In the genomic region with DNA sequence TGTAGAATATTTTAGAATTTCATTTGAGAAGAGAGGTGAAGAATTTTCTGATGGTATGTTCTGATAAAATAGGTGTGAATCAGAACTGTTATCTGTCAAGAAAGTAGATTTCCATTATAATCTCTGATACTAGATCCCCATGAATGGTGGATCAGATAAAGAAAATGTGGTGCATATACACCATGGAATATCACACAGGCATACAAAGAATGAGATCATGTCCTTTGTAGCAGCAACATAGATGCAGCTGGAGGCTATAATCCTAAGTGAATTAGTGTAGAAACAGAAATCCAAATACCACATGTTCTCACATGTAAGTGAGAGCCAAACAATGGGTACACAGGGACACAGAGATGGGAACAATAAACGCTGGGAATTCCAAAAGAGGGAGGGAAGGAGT, we compare ENCODE assay signal across 30 cellular contexts.
"Had no signal": no experiment of that assay in that cellular context is flagged by ENCODE, and none has a peak within 500 bp of the region (broad histone marks: within the 10 kb centered on the region; RNA-seq: fewer than 3 reads in every experiment).

No MANE protein-coding gene starts in this region.

- H3K9ac ChIP-seq: parathyroid adenoma had no signal

- H3K36me3 ChIP-seq: left lung, lower lobe of right lung, right atrium auricular region, right lobe of liver, stomach, thyroid gland, transverse colon, upper lobe of left lung, vagina had no signal

- H3K36me3 Mint-ChIP-seq: immature natural killer cell; naive thymus-derived CD4-positive, alpha-beta T cell; natural killer cell treated with Interleukin-12 subunit alpha and Interleukin-12 subunit beta and Interleukin-15 and Interleukin-18, amount 100 ng/mL, for 72 hours; stimulated activated naive B cell treated with anti-CD40 and anti-IgM and Interleukin-4, amounts not matched to agents 10 μg/mL and 1 μg/mL and 100 μg/mL, for 72 hours had no signal

- H3K9me3 ChIP-seq: left lung, lower lobe of right lung, mucosa of descending colon, right atrium auricular region, right lobe of liver, stomach, testis, thyroid gland, transverse colon, upper lobe of left lung, vagina had no signal

- H2AFZ ChIP-seq: parathyroid adenoma had no signal

- H3K27ac Mint-ChIP-seq: immature natural killer cell; naive thymus-derived CD4-positive, alpha-beta T cell; natural killer cell treated with Interleukin-12 subunit alpha and Interleukin-12 subunit beta and Interleukin-15 and Interleukin-18, amount 100 ng/mL, for 72 hours; progenitor cell of endocrine pancreas; stimulated activated naive B cell treated with anti-CD40 and anti-IgM and Interleukin-4, amounts not matched to agents 10 μg/mL and 1 μg/mL and 100 μg/mL, for 72 hours had no signal

- H3K27ac ChIP-seq: left lung, lower lobe of right lung, parathyroid adenoma, right atrium auricular region, right lobe of liver, skin epidermis, stomach, testis, thyroid gland, transverse colon, upper lobe of left lung, vagina had no signal

- H3K27me3 Mint-ChIP-seq: progenitor cell of endocrine pancreas; stimulated activated naive B cell treated with anti-CD40 and anti-IgM and Interleukin-4, amounts not matched to agents 10 μg/mL and 1 μg/mL and 100 μg/mL, for 72 hours had no signal

- H3K79me2 ChIP-seq: parathyroid adenoma had no signal

- DNase-seq: hypothalamus; immature natural killer cell; kidney; left colon; left lung; lower lobe of right lung; mammary epithelial cell; mesenchymal stem cell; midbrain; mucosa of descending colon; naive thymus-derived CD4-positive, alpha-beta T cell; nucleus accumbens; right lobe of liver; stimulated activated CD4-positive, alpha-beta T cell treated with anti-CD3 and anti-CD28 coated beads, Interleukin-12 subunit alpha, Interleukin-12 subunit beta, amount 100 ng/mL, for 4 hours; stimulated activated CD4-positive, alpha-beta T cell treated with anti-CD3 and anti-CD28 coated beads, Interleukin-15, amount 100 ng/mL, for 24 hours; stimulated activated CD4-positive, alpha-beta T cell treated with anti-CD3 and anti-CD28 coated beads, Interleukin-2, amount 100 ng/mL, for 24 hours; stimulated activated CD4-positive, alpha-beta T cell treated with anti-CD3 and anti-CD28 coated beads, Interleukin-4, amount 100 ng/mL, for 1 hour; stimulated activated naive B cell treated with anti-CD40 and anti-IgM and Interleukin-4, amounts not matched to agents 10 μg/mL and 1 μg/mL and 100 μg/mL, for 72 hours; stimulated activated naive CD8-positive, alpha-beta T cell treated with anti-CD3 and anti-CD28 coated beads, Interleukin-15, Interleukin-2, amounts not matched to agents 100 U/mL and 50 U/mL, for 24 hours; stomach; testis; thyroid gland; transverse colon; upper lobe of left lung had no signal

- H3K9me3 Mint-ChIP-seq: immature natural killer cell; naive thymus-derived CD4-positive, alpha-beta T cell; natural killer cell treated with Interleukin-12 subunit alpha and Interleukin-12 subunit beta and Interleukin-15 and Interleukin-18, amount 100 ng/mL, for 72 hours; stimulated activated naive B cell treated with anti-CD40 and anti-IgM and Interleukin-4, amounts not matched to agents 10 μg/mL and 1 μg/mL and 100 μg/mL, for 72 hours had no signal

- H3K4me3 Mint-ChIP-seq: immature natural killer cell; naive thymus-derived CD4-positive, alpha-beta T cell; natural killer cell treated with Interleukin-12 subunit alpha and Interleukin-12 subunit beta and Interleukin-15 and Interleukin-18, amount 100 ng/mL, for 72 hours; stimulated activated naive B cell treated with anti-CD40 and anti-IgM and Interleukin-4, amounts not matched to agents 10 μg/mL and 1 μg/mL and 100 μg/mL, for 72 hours had no signal

- FAIRE-seq: kidney had no signal

- H3K4me1 ChIP-seq: lower lobe of right lung, parathyroid adenoma, right atrium auricular region, right lobe of liver, stomach, testis, thyroid gland, transverse colon, upper lobe of left lung, vagina had no signal

- H3K27me3 ChIP-seq: left lung, right atrium auricular region, right lobe of liver, stomach, testis, thyroid gland, transverse colon, upper lobe of left lung, vagina had no signal

- ATAC-seq: left colon; left lung; lower lobe of right lung; mucosa of descending colon; naive thymus-derived CD4-positive, alpha-beta T cell; natural killer cell treated with Interleukin-12 subunit alpha and Interleukin-12 subunit beta and Interleukin-15 and Interleukin-18, amount 100 ng/mL, for 72 hours; right lobe of liver; stimulated activated naive B cell treated with anti-CD40 and anti-IgM and Interleukin-4, amounts not matched to agents 10 μg/mL and 1 μg/mL and 100 μg/mL, for 72 hours; stimulated activated naive CD8-positive, alpha-beta T cell treated with anti-CD3 and anti-CD28 coated beads, Interleukin-15, Interleukin-2, amounts not matched to agents 100 U/mL and 50 U/mL, for 24 hours had no signal

- H3K4me3 ChIP-seq: left lung, lower lobe of right lung, mucosa of descending colon, right atrium auricular region, right lobe of liver, skin epidermis, stomach, testis, thyroid gland, transverse colon, upper lobe of left lung, vagina had no signal
